2 cellular contexts compared by ENCODE assay signal in the genomic region with DNA sequence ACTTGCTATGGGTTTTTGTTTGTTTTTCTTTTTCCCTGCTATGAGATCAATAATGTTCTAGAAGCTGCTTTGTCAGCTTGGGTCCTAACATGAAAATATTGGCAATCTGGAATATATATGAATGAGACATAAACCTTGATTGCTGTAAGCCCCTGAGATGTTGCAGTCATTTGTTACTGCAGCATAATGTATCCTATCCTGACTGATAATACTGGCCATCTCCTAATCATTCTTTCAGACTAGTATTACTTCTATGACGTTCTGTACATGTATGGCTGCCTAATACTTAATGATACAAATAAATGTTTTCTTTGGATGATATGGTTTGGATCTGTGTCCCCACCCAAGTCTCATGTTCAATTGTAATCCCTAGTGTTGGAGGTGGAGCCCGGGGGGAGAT.
TF ChIP-seq lines count a peak whose summit lies in the region.

No MANE protein-coding gene starts in this region.

TF ChIP-seq in HepG2, 621 proteins besides CTCF, POLR2A, EP300 and RAD21:
- peak; percentile 94 for TF ChIP-seq ZNF12 (CRISPR knock-in tag; IDR thresholded peaks at IDR 0.05)
- no peak for TF ChIP-seq SMARCE1 (IDR thresholded peaks at IDR 0.05; ENCODE audit: borderline replicate concordance)

TF ChIP-seq in K562, 482 proteins besides CTCF, POLR2A, EP300 and RAD21:
- TF ChIP-seq ZNF12 (CRISPR knock-in tag; IDR thresholded peaks at IDR 0.05) (peak; percentile 95; the same call in 1 of the 2 replicates), BRCA1 (IDR thresholded peaks at IDR 0.05) (no peak), BRCA1 (CRISPR knock-in tag; IDR thresholded peaks at IDR 0.05) (no peak), SETDB1 (IDR thresholded peaks at IDR 0.05; ENCODE audit: low read length) (no peak), ZC3H8 (IDR thresholded peaks at IDR 0.05) (no peak)
- TF ChIP-seq, protein P1, sequence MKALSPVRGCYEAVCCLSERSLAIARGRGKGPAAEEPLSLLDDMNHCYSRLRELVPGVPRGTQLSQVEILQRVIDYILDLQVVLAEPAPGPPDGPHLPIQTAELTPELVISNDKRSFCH (CRISPR knock-in tag; IDR thresholded peaks at IDR 0.05) = no peak
- TF ChIP-seq, protein P1 (tag; IDR thresholded peaks at IDR 0.05) = no peak
